ENCODE assay signal across 32 cellular contexts in the genomic region with DNA sequence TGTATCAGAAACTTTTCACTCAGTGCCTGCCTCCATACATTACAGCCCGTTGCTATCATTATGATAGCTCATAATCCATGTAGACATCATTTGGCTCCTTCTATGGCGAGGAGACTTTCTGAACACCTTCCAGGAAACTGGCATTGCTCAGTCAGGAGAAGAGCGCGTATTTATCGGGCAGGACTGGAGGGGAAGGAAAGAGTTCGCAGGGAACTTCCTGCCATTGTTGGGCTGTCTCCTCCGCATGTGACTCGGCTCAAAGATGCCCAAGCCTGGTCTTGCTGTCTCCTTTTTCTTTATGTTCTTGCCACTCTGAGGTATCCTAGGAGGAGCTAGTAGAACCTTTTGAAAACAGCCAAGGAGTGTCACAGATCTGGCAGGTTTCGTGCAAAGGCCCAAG.
"Had no signal": no experiment of that assay in that cellular context is flagged by ENCODE, and none has a peak within 500 bp of the region (broad histone marks: within the 10 kb centered on the region; RNA-seq: fewer than 3 reads in every experiment).

No MANE protein-coding gene starts in this region.

- H3K4me1 Mint-ChIP-seq: activated naive CD8-positive, alpha-beta T cell treated with anti-CD3 and anti-CD28 coated beads for 36 hours; activated T-helper 17 cell treated with anti-CD3 and anti-CD28 coated beads, Interleukin-2, amount 50 U/mL, for 72 hours had no signal

- H3K27ac Mint-ChIP-seq: activated CD4-positive, alpha-beta memory T cell treated with anti-CD3 and anti-CD28 coated beads, Interleukin-2, amount 10 ng/mL, durations not matched to agents 7 days and 5 days; activated CD8-positive, alpha-beta memory T cell treated with anti-CD3 and anti-CD28 coated beads, Interleukin-2, amount 10 ng/mL, durations not matched to agents 7 days and 5 days; activated naive CD8-positive, alpha-beta T cell treated with anti-CD3 and anti-CD28 coated beads for 36 hours; activated T-helper 17 cell treated with anti-CD3 and anti-CD28 coated beads, Interleukin-2, amount 50 U/mL, for 72 hours had no signal

- H3K27ac ChIP-seq: KMS-11, SJCRH30, SK-N-MC, WERI-Rb-1 had no signal

- H3K27me3 ChIP-seq: SJCRH30 had no signal

- H3K4me3 Mint-ChIP-seq: activated CD4-positive, alpha-beta memory T cell treated with anti-CD3 and anti-CD28 coated beads, Interleukin-2, amount 10 ng/mL, durations not matched to agents 7 days and 5 days; activated CD8-positive, alpha-beta memory T cell treated with anti-CD3 and anti-CD28 coated beads, Interleukin-2, amount 10 ng/mL, durations not matched to agents 7 days and 5 days; activated naive CD8-positive, alpha-beta T cell treated with anti-CD3 and anti-CD28 coated beads for 36 hours; activated T-helper 17 cell treated with anti-CD3 and anti-CD28 coated beads, Interleukin-2, amount 50 U/mL, for 72 hours had no signal

- H3K36me3 Mint-ChIP-seq: activated CD8-positive, alpha-beta memory T cell treated with anti-CD3 and anti-CD28 coated beads, Interleukin-2, amount 10 ng/mL, durations not matched to agents 7 days and 5 days; activated naive CD8-positive, alpha-beta T cell treated with anti-CD3 and anti-CD28 coated beads for 36 hours had no signal

- H3K9me3 Mint-ChIP-seq: activated CD4-positive, alpha-beta memory T cell treated with anti-CD3 and anti-CD28 coated beads, Interleukin-2, amount 10 ng/mL, durations not matched to agents 7 days and 5 days; activated naive CD8-positive, alpha-beta T cell treated with anti-CD3 and anti-CD28 coated beads for 36 hours; activated T-helper 17 cell treated with anti-CD3 and anti-CD28 coated beads, Interleukin-2, amount 50 U/mL, for 72 hours had no signal

- DNase-seq: activated CD4-positive, alpha-beta memory T cell treated with anti-CD3 and anti-CD28 coated beads, Interleukin-2, amount 10 ng/mL, durations not matched to agents 7 days and 5 days; activated CD4-positive, alpha-beta T cell treated with anti-CD3 and anti-CD28 coated beads for 1 hour; activated CD4-positive, alpha-beta T cell treated with anti-CD3 and anti-CD28 coated beads for 48 hours; activated CD4-positive, CD25-positive, alpha-beta regulatory T cell; activated CD8-positive, alpha-beta memory T cell treated with anti-CD3 and anti-CD28 coated beads for 24 hours; activated CD8-positive, alpha-beta memory T cell treated with anti-CD3 and anti-CD28 coated beads, Interleukin-2, amount 10 ng/mL, durations not matched to agents 7 days and 5 days; activated CD8-positive, alpha-beta memory T cell treated with anti-CD3 and anti-CD28 coated beads, Interleukin-2, amount 50 U/mL, for 48 hours; activated effector memory CD4-positive, alpha-beta T cell treated with anti-CD3 and anti-CD28 coated beads, Interleukin-2, amount 50 U/mL, for 16 hours; activated naive CD4-positive, alpha-beta T cell; activated naive CD4-positive, alpha-beta T cell treated with anti-CD3 and anti-CD28 coated beads, Interleukin-2, amount 50 U/mL, for 16 hours; activated naive CD8-positive, alpha-beta T cell treated with anti-CD3 and anti-CD28 coated beads for 36 hours; activated T-cell treated with anti-CD3 and anti-CD28 coated beads, Interleukin-2, amount 50 U/mL, for 48 hours; amniotic stem cell; MM.1S; MV-4-11; NCI-H1092; NCI-H1417; NCI-H187 treated with DMSO at 0.1 percent for 48 hours; NCI-H2081; NCI-H226; NCI-H446 treated with DMSO at 0.1 percent for 48 hours; NCI-H524; NCI-H69; NCI-H82; SHP77; SJCRH30; T1000; WERI-Rb-1 had no signal

- ATAC-seq: activated CD8-positive, alpha-beta memory T cell treated with anti-CD3 and anti-CD28 coated beads, Interleukin-2, amount 10 ng/mL, durations not matched to agents 7 days and 5 days; activated T-helper 17 cell treated with anti-CD3 and anti-CD28 coated beads, Interleukin-2, amount 50 U/mL, for 72 hours; Panc1 had no signal

- H3K4me2 ChIP-seq: KMS-11 had no signal

- H3K9ac ChIP-seq: KMS-11 had no signal

- H3K9me3 ChIP-seq: SJCRH30 had no signal

- H3K4me3 ChIP-seq: SJCRH30, SK-N-MC had no signal

- H3K36me3 ChIP-seq: SJCRH30 had no signal

- H3K27me3 Mint-ChIP-seq: activated CD4-positive, alpha-beta memory T cell treated with anti-CD3 and anti-CD28 coated beads, Interleukin-2, amount 10 ng/mL, durations not matched to agents 7 days and 5 days; activated naive CD8-positive, alpha-beta T cell treated with anti-CD3 and anti-CD28 coated beads for 36 hours; activated T-helper 17 cell treated with anti-CD3 and anti-CD28 coated beads, Interleukin-2, amount 50 U/mL, for 72 hours had no signal
